34 cellular contexts compared by ENCODE assay signal in the genomic region with DNA sequence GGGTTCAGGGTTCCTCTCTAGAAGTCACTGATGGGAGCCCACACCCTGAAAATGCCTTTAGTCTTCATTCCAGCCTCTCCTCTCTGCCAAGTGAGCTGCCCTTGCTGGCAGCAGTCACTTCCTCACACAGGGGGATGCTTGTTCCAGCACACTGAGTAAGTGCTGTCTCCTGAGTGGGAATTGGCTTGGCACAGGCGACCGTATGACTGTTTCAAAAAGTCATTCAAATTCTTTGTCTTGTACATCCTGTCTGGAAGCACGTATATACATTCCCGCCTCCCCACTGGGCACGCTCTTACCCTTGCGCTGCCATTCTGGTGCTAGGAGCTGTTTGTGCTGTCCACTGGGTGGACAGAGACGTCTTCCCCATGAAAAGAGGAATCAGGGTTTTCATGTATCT. TPM values are rescaled to one million over a fixed set of nuclear protein-coding genes. Genes with fewer than 3 reads are reported as not detected.
DNase-seq lines count a peak whose midpoint lies in the region; ATAC-seq, FAIRE-seq and TF ChIP-seq lines count a peak whose summit lies in the region.
"Had no signal": no experiment of that assay in that cellular context is flagged by ENCODE, and none has a peak within 500 bp of the region (broad histone marks: within the 10 kb centered on the region; RNA-seq: fewer than 3 reads in every experiment).

No MANE protein-coding gene starts in this region.

- BruUV-seq in endothelial cell of umbilical vein (replicated peaks; lab: Mats Ljungman, UMichigan) = no TSS peak
- BruUV-seq in OCI-LY7 (replicated peaks; lab: Mats Ljungman, UMichigan) = no TSS peak

- POLR2A ChIA-PET in endothelial cell of umbilical vein (lab: Charles Lee) = no interaction called here
- POLR2A ChIA-PET in OCI-LY7 (lab: Charles Lee) = no interaction called here

- no peak for ATAC-seq in HG02610 (IDR thresholded peaks at IDR 0.05; ENCODE audit: unreplicated experiment)
- ATAC-seq: A549; natural killer cell treated with Interleukin-12 subunit alpha and Interleukin-12 subunit beta and Interleukin-15 and Interleukin-18, amount 100 ng/mL, for 72 hours had no signal

- no peak overlapping the region for H2BK15ac ChIP-seq in neuronal stem cell (ENCODE audit: low read length)

- H3K14ac ChIP-seq in neuronal stem cell (ENCODE audit: low read length) = no peak overlapping the region

- H3K27ac ChIP-seq in endothelial cell of umbilical vein (ENCODE audit: insufficient read depth, low read depth, low read length) (peak overlapping the region; percentile 63), neuronal stem cell (replicated peaks; ENCODE audit: low read length) (no peak overlapping the region), OCI-LY7 (ENCODE audit: low read depth, low read length, poor library complexity, severe bottlenecking) (no peak overlapping the region)
- H3K27ac ChIP-seq: A549, esophagus squamous epithelium, ovary, VCaP had no signal

- no peak overlapping the region for H4K91ac ChIP-seq in neuronal stem cell (ENCODE audit: low read depth, low read length, poor library complexity)

- TF ChIP-seq CTCF in endothelial cell of umbilical vein (IDR thresholded peaks at IDR 0.05; ENCODE audit: extremely low read depth in 1 of 2, insufficient read depth in 1 of 2, low read depth in 1 of 2, low read length in 2 of 2) = no peak
- TF ChIP-seq CTCF in OCI-LY7 (conservative IDR thresholded peaks at IDR 0.05; ENCODE audit: low read length) = no peak

- FAIRE-seq in endothelial cell of umbilical vein (lab: Jason Lieb, UNC) = peak; percentile 86
- FAIRE-seq: A549, endometrium, GM12891, RCC 7860 had no signal

- no peaks in the 10 kb centered on the region for H3K9me2 ChIP-seq in OCI-LY7 (ENCODE audit: insufficient read depth, low read length)

- CTCF ChIA-PET in endothelial cell of umbilical vein (lab: Charles Lee) (no interaction called here), OCI-LY7 (lab: Charles Lee; ENCODE audit: unreplicated experiment) (no interaction called here)

- H3K4me2 ChIP-seq in endothelial cell of umbilical vein (ENCODE audit: insufficient read depth, low read length) (no peak overlapping the region), neuronal stem cell (ENCODE audit: insufficient read depth, low read length, poor library complexity, severe bottlenecking) (no peak overlapping the region), OCI-LY7 (ENCODE audit: low read length) (no peak overlapping the region)
- H3K4me2 ChIP-seq: A549 had no signal

- H3K9me1 ChIP-seq in endothelial cell of umbilical vein (replicated peaks; ENCODE audit: control insufficient read depth, extremely low read depth, insufficient read depth, low read length) = no peaks in the 10 kb centered on the region

- no peaks in the 10 kb centered on the region for H3K79me2 ChIP-seq in endothelial cell of umbilical vein (ENCODE audit: control insufficient read depth, insufficient read depth, low read length)
- no peaks in the 10 kb centered on the region for H3K79me2 ChIP-seq in OCI-LY7 (ENCODE audit: insufficient read depth, low read depth, low read length)

- H3K4me3 ChIP-seq in MG63 = no peak overlapping the region
- H3K4me3 ChIP-seq in endothelial cell of umbilical vein (replicated peaks in 1 of 3; ENCODE audit: insufficient read depth in 1 of 3, low read depth in 1 of 3, low read length in 3 of 3) = no peak overlapping the region
- H3K4me3 ChIP-seq in neuronal stem cell (ENCODE audit: low read length in 2 of 2) = no peak overlapping the region
- H3K4me3 ChIP-seq in OCI-LY7 (ENCODE audit: low read depth, low read length, poor library complexity, severe bottlenecking) = no peak overlapping the region
- H3K4me3 ChIP-seq: A549, esophagus squamous epithelium, HAP-1, ovary, upper lobe of left lung had no signal

- dilution Hi-C loops in endothelial cell of umbilical vein (cut with MboI; ENCODE audit: extremely low pct_ligation_motif_present, low sequenced_read_pairs) = no loop called here

- no peak overlapping the region for H2BK120ac ChIP-seq in neuronal stem cell (ENCODE audit: low read depth, low read length)

- peak overlapping the region; percentile 4 for H2AK5ac ChIP-seq in neuronal stem cell (ENCODE audit: low read depth, low read length)

- no peak overlapping the region for H2BK5ac ChIP-seq in neuronal stem cell (ENCODE audit: low read length)

- intact Hi-C loops in endothelial cell of umbilical vein (cut with micrococcal nuclease) = loop anchor here (1.0 to 2.0 kb wide), 2 partner anchors 41 to 46 kb away; no protein-coding TSS in a partner anchor
- intact Hi-C loops in OCI-LY7 (cut with micrococcal nuclease; ENCODE audit: unreplicated experiment) = no loop called here

- H3K9me3 ChIP-seq in MG63 = peaks cover 5% of the 10 kb centered on the region; the same call in 1 of the 2 replicates
- no peaks in the 10 kb centered on the region for H3K9me3 ChIP-seq in endothelial cell of umbilical vein (replicated peaks; ENCODE audit: control insufficient read depth, insufficient read depth, low read length)
- no peaks in the 10 kb centered on the region for H3K9me3 ChIP-seq in neuronal stem cell (replicated peaks in 1 of 2; ENCODE audit: control insufficient read depth in 2 of 2, insufficient read depth in 1 of 2, low read depth in 1 of 2, low read length in 2 of 2)
- H3K9me3 ChIP-seq in OCI-LY7 (ENCODE audit: low read length) = no peaks in the 10 kb centered on the region
- H3K9me3 ChIP-seq: A549, esophagus squamous epithelium, HAP-1, ovary, upper lobe of left lung had no signal

- no peak overlapping the region for H3K4ac ChIP-seq in neuronal stem cell (ENCODE audit: low read length)

- no peaks in the 10 kb centered on the region for H3K79me1 ChIP-seq in neuronal stem cell (ENCODE audit: low read depth, low read length)

- no peak overlapping the region for H3K23ac ChIP-seq in neuronal stem cell (ENCODE audit: low read depth, low read length, poor library complexity)

- no peak overlapping the region for H4K8ac ChIP-seq in neuronal stem cell (ENCODE audit: low read depth, low read length)

- no peak overlapping the region for H3K18ac ChIP-seq in neuronal stem cell (ENCODE audit: low read length)

- TF ChIP-seq POLR2A in endothelial cell of umbilical vein (IDR thresholded peaks at IDR 0.05; ENCODE audit: low read depth, low read length) = no peak

- DNase-seq in AG20443 (ENCODE audit: low spot score) (peak; percentile 46), MG63 (peak; percentile 99), endothelial cell of umbilical vein (ENCODE audit: low read depth, low spot score) (peak; percentile 86), neuronal stem cell (ENCODE audit: low spot score) (no peak), AML-193 (lab: John Stamatoyannopoulos, UW) (no peak), ecto neural progenitor cell (ENCODE audit: low spot score) (no peak), OCI-LY7 (ENCODE audit: low spot score) (no peak)
- DNase-seq: activated CD4-positive, alpha-beta T cell treated with anti-CD3 and anti-CD28 coated beads for 48 hours; activated CD8-positive, alpha-beta memory T cell treated with anti-CD3 and anti-CD28 coated beads for 24 hours; activated naive CD8-positive, alpha-beta T cell treated with anti-CD3 and anti-CD28 coated beads for 36 hours; activated T-cell treated with anti-CD3 and anti-CD28 coated beads for 4 hours; anterior cingulate cortex; CD8-positive, alpha-beta memory T cell; cortex of kidney; esophagus squamous epithelium; hippocampal formation; mammary epithelial cell; NCI-H1417; NCI-H2081; NCI-H345; NCI-H69; ovary; stimulated activated CD4-positive, alpha-beta T cell treated with anti-CD3 and anti-CD28 coated beads, Interleukin-15, amount 100 ng/mL, for 24 hours; stimulated activated CD4-positive, alpha-beta T cell treated with anti-CD3 and anti-CD28 coated beads, Interleukin-4, amount 100 ng/mL, for 4 hours; SW 1271; upper lobe of left lung had no signal

- H3K9ac ChIP-seq in endothelial cell of umbilical vein (replicated peaks; ENCODE audit: extremely low read depth, insufficient read depth, low read length) = no peak overlapping the region
- no peak overlapping the region for H3K9ac ChIP-seq in neuronal stem cell (ENCODE audit: low read depth, low read length, poor library complexity)

- H3K36me3 ChIP-seq in MG63 = peaks cover 5% of the 10 kb centered on the region
- H3K36me3 ChIP-seq in endothelial cell of umbilical vein (ENCODE audit: control insufficient read depth in 2 of 2, extremely low read depth in 1 of 2, insufficient read depth in 2 of 2, low read length in 2 of 2) = no peaks in the 10 kb centered on the region
- peaks cover 0 to 5% of the 10 kb centered on the region in 2 donors for H3K36me3 ChIP-seq in neuronal stem cell (replicated peaks in 1 of 2; ENCODE audit: control insufficient read depth in 2 of 2, insufficient read depth in 2 of 2, low read length in 2 of 2)
- no peaks in the 10 kb centered on the region for H3K36me3 ChIP-seq in OCI-LY7 (ENCODE audit: insufficient read depth, low read length)
- H3K36me3 ChIP-seq: HAP-1, ovary had no signal

- H3K4me1 ChIP-seq in endothelial cell of umbilical vein (ENCODE audit: control insufficient read depth, extremely low read depth, insufficient read depth, low read length) (peaks cover 10% of the 10 kb centered on the region), neuronal stem cell (ENCODE audit: control insufficient read depth in 2 of 2, insufficient read depth in 1 of 2, low read depth in 1 of 2, low read length in 2 of 2) (no peaks in the 10 kb centered on the region), OCI-LY7 (ENCODE audit: insufficient read depth, low read length, poor library complexity, severe bottlenecking) (no peaks in the 10 kb centered on the region)
- H3K4me1 ChIP-seq: esophagus squamous epithelium, HAP-1, upper lobe of left lung had no signal

- H2AFZ ChIP-seq in endothelial cell of umbilical vein (ENCODE audit: low read depth, low read length) (no peak overlapping the region), neuronal stem cell (ENCODE audit: low read length) (no peak overlapping the region), OCI-LY7 (ENCODE audit: low read length) (no peak overlapping the region)

- no peaks in the 10 kb centered on the region for H3K27me3 ChIP-seq in MG63
- H3K27me3 ChIP-seq in endothelial cell of umbilical vein (ENCODE audit: control insufficient read depth in 2 of 2, insufficient read depth in 2 of 2, low read length in 2 of 2) = no peaks in the 10 kb centered on the region
- peaks cover 0 to 2% (median 0%) of the 10 kb centered on the region in 3 experiments for H3K27me3 ChIP-seq in neuronal stem cell (ENCODE audit: control insufficient read depth in 3 of 3, insufficient read depth in 3 of 3, low read depth in 1 of 3, low read length in 3 of 3)
- H3K27me3 ChIP-seq: esophagus squamous epithelium, ovary, upper lobe of left lung had no signal

- no CpG with 5 or more reads among the region's 7 CpGs for WGBS in neuronal stem cell (ENCODE audit: extremely low coverage in 2 of 2, insufficient read length in 2 of 2, insufficient replicate concordance in 1 of 2), 2 donors

- H2BK12ac ChIP-seq in neuronal stem cell (ENCODE audit: low read length) = no peak overlapping the region

- H4K20me1 ChIP-seq in endothelial cell of umbilical vein (replicated peaks; ENCODE audit: control insufficient read depth, extremely low read depth, insufficient read depth, low read length) (no peaks in the 10 kb centered on the region), OCI-LY7 (ENCODE audit: insufficient read depth, low read length) (no peaks in the 10 kb centered on the region)

RNA-seq across cellular contexts. Expression of gene CD99, which starts 40.2 kb away (rescaled TPM):
- total RNA-seq in MG63 (2014; rRNA removed; shearing (Covaris generic); ENCODE audit: low replicate concordance) = 582 and 695 TPM in 2 replicates
- total RNA-seq in endothelial cell of umbilical vein = 641 and 654 TPM in 2 replicates
- polyA plus RNA-seq in endothelial cell of umbilical vein = 364 and 474 TPM in 2 replicates
- 464 and 610 TPM in 2 replicates for polyA plus RNA-seq in endothelial cell of umbilical vein (2011; cell fraction: cytosol; rRNA removed)
- polyA plus RNA-seq in endothelial cell of umbilical vein (2011; cell fraction: nucleus; rRNA removed) = 271 and 326 TPM in 2 replicates
- 519 and 816 TPM in 2 replicates for polyA plus RNA-seq in endothelial cell of umbilical vein (2012)
- 211 and 221 TPM in 2 replicates for polyA minus RNA-seq in endothelial cell of umbilical vein
- polyA minus RNA-seq in endothelial cell of umbilical vein (2011; cell fraction: cytosol; rRNA and poly(A)+ RNA removed) = 55.5 TPM
- 67.1 and 74.9 TPM in 2 replicates for polyA minus RNA-seq in endothelial cell of umbilical vein (2011; cell fraction: nucleus; rRNA and poly(A)+ RNA removed)
- 460 TPM for polyA plus RNA-seq in neuronal stem cell (2013, experiment 1 of 2)
- 454 TPM for polyA plus RNA-seq in neuronal stem cell (2013, experiment 2 of 2)
- total RNA-seq in OCI-LY7 (2014; rRNA removed; shearing (Covaris generic)) = 80.7 and 92.3 TPM in 2 replicates
- total RNA-seq in OCI-LY7 (2022) = 117 and 119 TPM in 2 replicates

Comparison
In these comparisons a context has a peak if more than half of its experiments do, and no peak if none do; other contexts are left out.
1. DNase-seq: peak in AG20443 (single experiment), MG63 (single experiment) and endothelial cell of umbilical vein (single experiment); none in neuronal stem cell (single experiment), AML-193 (0 of 2), ecto neural progenitor cell (single experiment) and OCI-LY7 (single experiment).